In the genomic region with DNA sequence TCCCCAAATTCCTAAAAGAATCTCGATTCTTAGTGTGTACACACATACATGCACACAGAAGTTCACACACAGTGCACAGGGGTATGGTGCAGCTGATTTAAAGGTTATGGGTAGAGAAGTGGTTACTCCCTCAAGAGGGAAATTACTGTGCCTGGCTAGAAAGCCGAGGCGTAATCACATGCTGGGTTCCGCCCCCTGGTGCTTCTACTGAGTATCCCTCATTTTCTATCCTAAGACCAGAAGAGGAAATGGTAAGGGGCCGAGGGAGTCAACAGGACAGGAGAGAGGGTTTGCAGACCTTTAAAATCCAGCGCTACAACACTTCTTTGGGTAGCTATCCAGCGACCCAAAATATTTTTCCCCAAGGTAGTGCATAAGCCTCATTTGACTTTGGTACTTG, we compare ENCODE assay signal across 17 cellular contexts.
"Had no signal": no experiment of that assay in that cellular context is flagged by ENCODE, and none has a peak within 500 bp of the region (broad histone marks: within the 10 kb centered on the region; RNA-seq: fewer than 3 reads in every experiment).

No MANE protein-coding gene starts in this region.

- H3K9ac ChIP-seq: neural progenitor cell had no signal

- FAIRE-seq: bronchial epithelial cell, endometrium, kidney, TTC549 had no signal

- H3K4me3 ChIP-seq: dorsolateral prefrontal cortex, esophagus muscularis mucosa, neural progenitor cell, ovary, suprapubic skin, upper lobe of left lung had no signal

- H3K36me3 ChIP-seq: esophagus muscularis mucosa, neural progenitor cell, ovary, suprapubic skin, upper lobe of left lung had no signal

- H3K9me3 ChIP-seq: esophagus muscularis mucosa, ovary, suprapubic skin, upper lobe of left lung had no signal

- H3K4me2 ChIP-seq: neural progenitor cell had no signal

- ATAC-seq: activated CD4-positive, CD25-positive, alpha-beta regulatory T cell treated with anti-CD3 and anti-CD28 coated beads, Interleukin-2, amount 50 U/mL, for 24 hours; left ventricle myocardium superior; stimulated activated naive CD8-positive, alpha-beta T cell treated with anti-CD3 and anti-CD28 coated beads, Interleukin-15, Interleukin-2, amounts not matched to agents 100 U/mL and 50 U/mL, for 24 hours; T-helper 17 cell had no signal

- H2AFZ ChIP-seq: neural progenitor cell had no signal

- DNase-seq: activated naive CD4-positive, alpha-beta T cell treated with anti-CD3 and anti-CD28 coated beads, Interleukin-2, amount 50 U/mL, for 16 hours; dorsolateral prefrontal cortex; glutamatergic neuron; kidney; left ventricle myocardium superior; ovary; stimulated activated CD4-positive, alpha-beta T cell treated with anti-CD3 and anti-CD28 coated beads, Interleukin-2, amount 100 ng/mL, for 48 hours; stimulated activated naive CD8-positive, alpha-beta T cell treated with anti-CD3 and anti-CD28 coated beads, Interleukin-15, Interleukin-2, amounts not matched to agents 100 U/mL and 50 U/mL, for 24 hours; T-helper 17 cell; upper lobe of left lung had no signal

- H3K4me1 ChIP-seq: neural progenitor cell, suprapubic skin, upper lobe of left lung had no signal

- H3K27ac ChIP-seq: dorsolateral prefrontal cortex, neural progenitor cell, ovary, suprapubic skin, upper lobe of left lung had no signal

- H3K27me3 ChIP-seq: esophagus muscularis mucosa, neural progenitor cell, ovary, suprapubic skin, upper lobe of left lung had no signal
